ENCODE assay signal across 10 cellular contexts in the genomic region with DNA sequence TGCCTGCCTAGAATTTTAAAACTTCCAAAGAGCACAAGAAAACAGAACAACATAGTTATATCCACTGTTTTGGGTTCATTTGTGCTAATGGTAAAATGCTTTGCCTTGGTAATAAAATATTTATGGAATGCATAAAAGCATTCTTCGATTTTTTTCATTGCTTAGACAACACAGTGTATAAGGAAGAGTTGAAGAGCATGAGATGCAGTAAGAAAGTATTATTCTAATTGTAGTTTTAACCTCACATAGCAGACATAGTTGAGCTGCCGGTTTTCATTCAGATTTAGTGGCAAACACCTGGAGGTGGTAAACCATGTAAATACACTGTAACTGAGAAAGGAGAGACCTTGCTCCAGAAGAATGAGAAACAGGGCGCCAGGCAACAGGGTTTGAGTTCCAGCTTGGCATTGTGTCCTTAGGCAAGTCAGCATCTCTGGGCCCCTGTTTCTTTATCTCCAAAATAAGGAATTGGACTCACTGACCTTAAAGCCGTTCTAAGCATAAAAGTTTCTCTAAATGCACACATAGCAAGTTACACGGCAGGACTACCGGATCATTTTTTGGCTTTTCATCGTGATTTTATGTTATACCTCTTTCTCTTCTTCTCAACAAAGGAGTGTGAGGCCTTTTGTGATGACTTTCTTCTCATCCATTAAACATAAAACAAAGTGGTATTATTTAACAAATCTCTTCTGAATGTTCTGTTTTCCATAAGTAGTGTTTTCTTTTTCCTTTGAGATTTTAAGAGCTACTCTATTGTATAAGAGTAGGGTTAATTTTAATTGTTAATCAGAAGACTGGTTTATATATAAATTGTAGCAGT. TPM values are rescaled to one million over a fixed set of nuclear protein-coding genes. Genes with fewer than 3 reads are reported as not detected.
DNase-seq lines count a peak whose midpoint lies in the region; ATAC-seq, FAIRE-seq and TF ChIP-seq lines count a peak whose summit lies in the region.
"Had no signal": no experiment of that assay in that cellular context is flagged by ENCODE, and none has a peak within 500 bp of the region (broad histone marks: within the 10 kb centered on the region; RNA-seq: fewer than 3 reads in every experiment).

No MANE protein-coding gene starts in this region.

- DNase-seq in right atrium auricular region (ENCODE audit: low spot score) (no peak), Right ventricle myocardium inferior (ENCODE audit: missing footprints) (no peak), K562 (ENCODE audit: extremely low read depth in 1 of 4, low spot score in 3 of 4) (no peak), thoracic aorta (ENCODE audit: low spot score) (no peak), SW 1271 (lab: John Stamatoyannopoulos, UW) (no peak), lower lobe of right lung (no peak)
- DNase-seq: activated T-cell treated with anti-CD3 and anti-CD28 coated beads, Interleukin-2, amount 50 U/mL, for 48 hours; thyroid gland had no signal

- TF ChIP-seq EP300 in K562 (IDR thresholded peaks at IDR 0.05; ENCODE audit: low read length): no peak

- intact Hi-C loops in Right ventricle myocardium inferior (cut with DNase I): no loop called here
- intact Hi-C loops in K562 (cut with micrococcal nuclease): loop anchor here (10.0 kb wide), 1 partner anchor 265 kb away; the partner anchor contains the start of genes MDH1 and WDPCP
- intact Hi-C loops in lower lobe of right lung (cut with DNase I): no loop called here

- H3K4me1 ChIP-seq in right atrium auricular region (peaks cover 0 to 94% of the 10 kb centered on the region in 2 donors), K562 (replicated peaks in 1 of 2; ENCODE audit: control insufficient read depth in 2 of 2, insufficient read depth in 2 of 2, low read length in 2 of 2) (peaks cover 0 to 42% of the 10 kb centered on the region in 2 experiments; a peak in 4 of 5 replicates), thoracic aorta (ENCODE audit: control insufficient read depth in 1 of 2, low read depth in 2 of 2) (peaks cover 64 to 85% of the 10 kb centered on the region in 2 donors), lower lobe of right lung (peaks cover 74% of the 10 kb centered on the region)

- TF ChIP-seq RAD21 in K562 (CRISPR knock-in tag; conservative IDR thresholded peaks at IDR 0.05 in 1 of 2, IDR thresholded peaks at IDR 0.05 in 1 of 2): no peak

- H3K27ac ChIP-seq in right atrium auricular region (peak overlapping the region; percentile 2 to 48), K562 (ENCODE audit: extremely low read depth, low read depth, low read length) (no peak overlapping the region), layer of hippocampus (ENCODE audit: low read depth, low read length) (peak overlapping the region; percentile 22), thoracic aorta (peak overlapping the region in 1 of 2 donors; percentile 28), lower lobe of right lung (no peak overlapping the region)
- H3K27ac ChIP-seq: thyroid gland had no signal

- in situ Hi-C loops in K562 (cut with MboI): no loop called here

- H3K36me3 ChIP-seq in right atrium auricular region: no peaks in the 10 kb centered on the region
- no peaks in the 10 kb centered on the region; the same call in 2 of the 3 replicates for H3K36me3 ChIP-seq in K562 (ENCODE audit: control insufficient read depth, insufficient read depth, low read length)
- H3K36me3 ChIP-seq in thoracic aorta: no peaks in the 10 kb centered on the region
- H3K36me3 ChIP-seq in lower lobe of right lung: no peaks in the 10 kb centered on the region
- H3K36me3 ChIP-seq: thyroid gland had no signal

- POLR2A ChIA-PET in K562 (lab: Yijun Ruan, JAX): interaction anchor here (0.6 to 6.2 kb wide), 5 partner anchors 8 to 140 kb away, joined by 3 to 47 read pairs (median 3); partner anchors contain the start of gene UGP2

- H3K9me1 ChIP-seq in K562 (ENCODE audit: control insufficient read depth, insufficient read depth, low read length): no peaks in the 10 kb centered on the region

- BruUV-seq in K562 (replicated peaks; lab: Mats Ljungman, UMichigan): no TSS peak

- no peak overlapping the region for H3K9ac ChIP-seq in K562 (ENCODE audit: insufficient read depth in 1 of 2, low read depth in 2 of 2, low read length in 2 of 2)

- H4K20me1 ChIP-seq in K562 (replicated peaks; ENCODE audit: control insufficient read depth, insufficient read depth, low read length): peaks cover 11% of the 10 kb centered on the region; the same call in 1 of the 2 replicates

- H3K9me3 ChIP-seq in right atrium auricular region (no peaks in the 10 kb centered on the region), K562 (replicated peaks; ENCODE audit: control insufficient read depth, insufficient read depth, low read depth, low read length) (no peaks in the 10 kb centered on the region), thoracic aorta (no peaks in the 10 kb centered on the region), lower lobe of right lung (no peaks in the 10 kb centered on the region)
- H3K9me3 ChIP-seq: thyroid gland had no signal

- no peak overlapping the region; the same call in 1 of the 2 replicates for H3K4me2 ChIP-seq in K562 (ENCODE audit: insufficient read depth, low read length)

- TF ChIP-seq POLR2A in K562 (conservative IDR thresholded peaks at IDR 0.05): no peak

- H2AFZ ChIP-seq in K562 (ENCODE audit: low read depth, low read length): no peak overlapping the region

- H3K4me3 ChIP-seq in right atrium auricular region: no peak overlapping the region
- H3K4me3 ChIP-seq in K562: no peak overlapping the region
- H3K4me3 ChIP-seq in thoracic aorta: peak overlapping the region; percentile 41
- no peak overlapping the region for H3K4me3 ChIP-seq in lower lobe of right lung
- H3K4me3 ChIP-seq: thyroid gland had no signal

- no peaks in the 10 kb centered on the region for H3K27me3 ChIP-seq in right atrium auricular region
- no peaks in the 10 kb centered on the region for H3K27me3 ChIP-seq in K562 (ENCODE audit: control insufficient read depth in 2 of 2, insufficient read depth in 2 of 2, low read length in 2 of 2)
- no peaks in the 10 kb centered on the region for H3K27me3 ChIP-seq in layer of hippocampus (ENCODE audit: control insufficient read depth, insufficient read depth, low read length)
- no peaks in the 10 kb centered on the region for H3K27me3 ChIP-seq in thoracic aorta (replicated peaks; ENCODE audit: insufficient read depth)
- no peaks in the 10 kb centered on the region for H3K27me3 ChIP-seq in lower lobe of right lung (ENCODE audit: low read depth)
- H3K27me3 ChIP-seq: thyroid gland had no signal

- CTCF ChIA-PET in K562 (lab: Yijun Ruan, JAX; ENCODE audit: low intra/inter-chr PET ratio): no interaction called here

- FAIRE-seq in K562 (lab: Jason Lieb, UNC): peak; percentile 26

- H3K79me2 ChIP-seq in K562 (ENCODE audit: control insufficient read depth, insufficient read depth, low read length): peaks cover 96% of the 10 kb centered on the region

- 61% methylated on average over 7 of the region's 7 CpGs for WGBS in K562 (ENCODE audit: insufficient coverage, low coverage, missing lambda C conversion rate)

- TF ChIP-seq CTCF in right atrium auricular region (IDR thresholded peaks at IDR 0.05) (no peak), K562 (IDR thresholded peaks at IDR 0.05 in 2 of 3, conservative IDR thresholded peaks at IDR 0.05 in 1 of 3; ENCODE audit: insufficient read depth in 2 of 3, low read depth in 1 of 3, low read length in 3 of 3) (no peak), thoracic aorta (IDR thresholded peaks at IDR 0.05) (no peak), lower lobe of right lung (IDR thresholded peaks at IDR 0.05) (no peak)

- ATAC-seq in Right ventricle myocardium inferior (no peak), K562 (no peak; the same call in 2 of the 3 replicates), thoracic aorta (ENCODE audit: insufficient number of reproducible peaks, low FRiP score, low read depth) (no peak), lower lobe of right lung (no peak), GM18867 (IDR thresholded peaks at IDR 0.05; ENCODE audit: unreplicated experiment) (no peak)

TF ChIP-seq in K562, 482 proteins besides CTCF, POLR2A, EP300 and RAD21:
- TF ChIP-seq ZNF561 (CRISPR knock-in tag; conservative IDR thresholded peaks at IDR 0.05) (no peak), MAFF (IDR thresholded peaks at IDR 0.05; ENCODE audit: low read length) (no peak), FOXA3 (CRISPR knock-in tag; conservative IDR thresholded peaks at IDR 0.05 in 1 of 2, IDR thresholded peaks at IDR 0.05 in 1 of 2) (no peak), SRSF3 (IDR thresholded peaks at IDR 0.05; ENCODE audit: insufficient read depth, low read length) (no peak)

RNA-seq across cellular contexts. Expression of gene UGP2, which starts 7.9 kb away (rescaled TPM):
- total RNA-seq in right atrium auricular region (100 to 1,000 TPM; 204 to 209 TPM), Right ventricle myocardium inferior (363 TPM), K562 (2014; rRNA removed) (25.2 and 25.5 TPM in 2 replicates), K562 (2014; rRNA removed; fragmentation: Illumina TruSeq; extraction: Trizol) (51.0 and 57.9 TPM in 2 replicates), K562 (2015; rRNA removed; fragmentation: Illumina TruSeq; extraction: Trizol) (61.5 and 62.0 TPM in 2 replicates), K562 (2021) (44.0 and 52.4 TPM in 2 replicates), thoracic aorta (100 to 1,000 TPM; 103 to 176 TPM), lower lobe of right lung (144 TPM)
- 22.2 and 53.0 TPM in 2 replicates for total RNA-seq in K562 (2011; cell fraction: chromatin; rRNA removed; ENCODE audit: low replicate concordance)
- 12.8 and 14.7 TPM in 2 replicates for total RNA-seq in K562 (2011; cell fraction: nucleolus; rRNA removed)
- 25.4 and 36.0 TPM in 2 replicates for total RNA-seq in K562 (2011; cell fraction: nucleoplasm; rRNA removed)
- polyA plus RNA-seq in K562 (2011; rRNA removed) (41.6 and 67.7 TPM in 2 replicates), K562 (2014; fragmentation: Illumina TruSeq; extraction: Trizol) (56.1 and 69.3 TPM in 2 replicates), K562 (2014; fragmentation: Nextera tagmentation; extraction: Ambion mirVana) (10 to 100 TPM; 58.9 to 59.6 TPM), K562 (2014; rRNA removed) (47.3 and 48.9 TPM in 2 replicates)
- polyA plus RNA-seq in K562 (2011; cell fraction: cytosol; rRNA removed): 7.2 and 17.2 TPM in 2 replicates
- polyA plus RNA-seq in K562 (2011; cell fraction: nucleus; rRNA removed): 8.2 and 14.7 TPM in 2 replicates
- 64.0 and 71.6 TPM in 2 replicates for polyA plus RNA-seq in K562 (2012)
- polyA minus RNA-seq in K562 (2011; rRNA and poly(A)+ RNA removed): 44.6 and 50.5 TPM in 2 replicates
- 17.4 and 26.1 TPM in 2 replicates for polyA minus RNA-seq in K562 (2011; cell fraction: cytosol; rRNA and poly(A)+ RNA removed)
- polyA minus RNA-seq in K562 (2011; cell fraction: nucleus; rRNA and poly(A)+ RNA removed): 12.0 and 25.8 TPM in 2 replicates

Comparison
In these comparisons a context has a peak if more than half of its experiments do, and no peak if none do; other contexts are left out.
1. H3K27ac ChIP-seq: peak in right atrium auricular region (2 of 2) and layer of hippocampus (single experiment); none in K562 (single experiment) and lower lobe of right lung (single experiment).